ENCODE assay signal across 8 cellular contexts in genomic region chr9:114033397-114034103, GRCh38. TPM values are rescaled to one million over a fixed set of nuclear protein-coding genes. Genes with fewer than 3 reads are reported as not detected.
DNase-seq lines count a peak whose midpoint lies in the region; ATAC-seq lines count a peak whose summit lies in the region.

No MANE protein-coding gene starts in this region.

- no peak overlapping the region for H3K14ac ChIP-seq in mesenchymal stem cell (ENCODE audit: low read length in 2 of 2)

- no peak overlapping the region for H2AFZ ChIP-seq in mesenchymal stem cell (ENCODE audit: low read depth, low read length)

- H3K9me3 ChIP-seq in mesenchymal stem cell (ENCODE audit: control insufficient read depth, low read length) (peaks cover 10% of the 10 kb centered on the region), T-helper 17 cell (ENCODE audit: control insufficient read depth, low read length, poor library complexity, severe bottlenecking) (no peaks in the 10 kb centered on the region)

- no peak overlapping the region for H4K8ac ChIP-seq in mesenchymal stem cell (ENCODE audit: low read length)

- H4K91ac ChIP-seq in mesenchymal stem cell (ENCODE audit: low read length), result no peak overlapping the region

- no peak overlapping the region for H3K9ac ChIP-seq in mesenchymal stem cell (ENCODE audit: low read length)

- no peaks in the 10 kb centered on the region for H3K27me3 Mint-ChIP-seq in T-helper 17 cell

- peaks cover 90 to 91% of the 10 kb centered on the region in 2 experiments for H3K36me3 ChIP-seq in mesenchymal stem cell (ENCODE audit: control insufficient read depth in 1 of 2, insufficient read depth in 2 of 2, low read depth in 1 of 2, low read length in 2 of 2)

- H3K18ac ChIP-seq in mesenchymal stem cell (ENCODE audit: low read depth in 1 of 2, low read length in 2 of 2), result no peak overlapping the region

- no peak overlapping the region for H3K4me2 ChIP-seq in mesenchymal stem cell (ENCODE audit: low read length, poor library complexity, severe bottlenecking)

- no peak overlapping the region for H2AK5ac ChIP-seq in mesenchymal stem cell (ENCODE audit: low read length, severe bottlenecking)

- no peak overlapping the region for H3K27ac ChIP-seq in mesenchymal stem cell (ENCODE audit: low read length, poor library complexity, severe bottlenecking)

- H3K79me1 ChIP-seq in mesenchymal stem cell (replicated peaks; ENCODE audit: low read length, poor library complexity, severe bottlenecking), result peaks cover 6% of the 10 kb centered on the region

- H3K4me1 Mint-ChIP-seq in T-helper 17 cell, result no peaks in the 10 kb centered on the region

- H3K23ac ChIP-seq in mesenchymal stem cell (ENCODE audit: low read length in 2 of 2), result no peak overlapping the region

- H3K36me3 Mint-ChIP-seq in T-helper 17 cell (ENCODE audit: low read depth), result peaks cover 6% of the 10 kb centered on the region

- DNase-seq in DMS 273 treated with DMSO at 0.1 percent for 48 hours (lab: John Stamatoyannopoulos, UW), result peak; percentile 23
- DNase-seq in M059J (ENCODE audit: low read depth), result peak; percentile 25
- DNase-seq in dermis microvascular lymphatic vessel endothelial cell (ENCODE audit: low read depth in 2 of 2), result peak; percentile 15 to 46
- DNase-seq in mesenchymal stem cell, result peak; percentile 12
- no peak for DNase-seq in activated T-cell treated with anti-CD3 and anti-CD28 coated beads for 4 hours
- no peak for DNase-seq in T-helper 17 cell
- DNase-seq in NCI-H2196 treated with DMSO at 0.1 percent for 48 hours (lab: John Stamatoyannopoulos, UW; ENCODE audit: unreplicated experiment), result no peak

- no peaks in the 10 kb centered on the region for H3K27me3 ChIP-seq in mesenchymal stem cell (ENCODE audit: control insufficient read depth in 1 of 2, insufficient read depth in 1 of 2, low read length in 2 of 2)

- H3K4ac ChIP-seq in mesenchymal stem cell (ENCODE audit: low read depth in 1 of 2, low read length in 2 of 2), result no peak overlapping the region

- peaks cover 13% of the 10 kb centered on the region for H3K4me1 ChIP-seq in mesenchymal stem cell (ENCODE audit: control insufficient read depth, insufficient read depth, low read depth, low read length)

- ATAC-seq in T-helper 17 cell (no peak), GM19351 (IDR thresholded peaks at IDR 0.05; ENCODE audit: unreplicated experiment) (no peak)

- no peak overlapping the region for H2BK15ac ChIP-seq in mesenchymal stem cell (ENCODE audit: low read depth, poor library complexity, severe bottlenecking)

- no peak overlapping the region for H2BK120ac ChIP-seq in mesenchymal stem cell (ENCODE audit: low read depth, low read length)

- 72% methylated on average over 10 of the region's 12 CpGs for WGBS in mesenchymal stem cell

- no peak overlapping the region for H3K4me3 ChIP-seq in mesenchymal stem cell (ENCODE audit: insufficient read depth in 1 of 2, low read depth in 1 of 2, low read length in 2 of 2)

- H3K27ac Mint-ChIP-seq in T-helper 17 cell, result no peak overlapping the region

- H2BK12ac ChIP-seq in mesenchymal stem cell (ENCODE audit: low read length in 2 of 2), result no peak overlapping the region

- H2BK5ac ChIP-seq in mesenchymal stem cell (ENCODE audit: low read depth, low read length, poor library complexity, severe bottlenecking), result no peak overlapping the region

- no peak overlapping the region for H3K4me3 Mint-ChIP-seq in T-helper 17 cell

RNA-seq across cellular contexts. Expression of gene AMBP, which starts 44.5 kb away (rescaled TPM):
- total RNA-seq in M059J (2014; rRNA removed; shearing (Covaris generic)), result 0.10 TPM in 1 of 2 replicates, not detected in the other
- total RNA-seq in dermis microvascular lymphatic vessel endothelial cell (not detected in 2 replicates), T-helper 17 cell (not detected)
- polyA plus RNA-seq in mesenchymal stem cell (2013, experiment 1 of 2), result 0.03 TPM
- 0.03 TPM for polyA plus RNA-seq in mesenchymal stem cell (2013, experiment 2 of 2)

Comparison
In these comparisons a context has a peak if more than half of its experiments do, and no peak if none do; other contexts are left out.
1. DNase-seq: peak in DMS 273 treated with DMSO at 0.1 percent for 48 hours (single experiment), M059J (single experiment), dermis microvascular lymphatic vessel endothelial cell (2 of 2) and mesenchymal stem cell (single experiment); none in activated T-cell treated with anti-CD3 and anti-CD28 coated beads for 4 hours (single experiment), T-helper 17 cell (0 of 3) and NCI-H2196 treated with DMSO at 0.1 percent for 48 hours (single experiment).